ENCODE assay signal across 8 cellular contexts in the genomic region with DNA sequence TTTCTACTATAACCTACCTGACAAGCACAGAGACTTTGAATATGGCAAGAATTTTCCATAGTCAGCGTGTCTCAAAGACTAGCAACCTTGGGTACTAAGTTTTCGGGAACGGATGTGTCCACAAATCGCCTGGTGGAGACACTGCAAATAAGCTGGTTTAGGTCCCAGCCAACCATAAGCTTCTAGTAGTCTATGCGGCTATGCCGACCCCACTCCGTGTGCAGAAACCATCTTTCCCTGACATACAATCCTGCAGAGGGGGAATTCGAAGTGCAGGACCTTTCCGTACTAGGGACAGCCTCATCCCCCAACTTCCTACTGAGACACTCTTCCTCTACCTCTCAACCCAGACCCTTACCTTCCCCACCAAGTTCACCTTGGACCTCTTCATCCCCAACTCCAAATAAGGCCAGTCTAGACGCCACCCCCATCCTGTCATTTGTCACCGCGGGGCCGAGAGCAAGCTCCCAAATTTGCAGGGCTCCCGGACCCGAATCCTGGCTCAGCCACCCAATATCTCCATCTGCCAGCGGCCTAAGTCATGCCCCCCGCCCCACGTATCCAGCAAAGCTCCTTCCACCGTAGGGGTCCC. TPM values are rescaled to one million over a fixed set of nuclear protein-coding genes. Genes with fewer than 3 reads are reported as not detected.
A peak's percentile ranks its signal among the peaks of the same experiment; 100 is the strongest.
DNase-seq lines count a peak whose midpoint lies in the region; ATAC-seq and TF ChIP-seq lines count a peak whose summit lies in the region.

No MANE protein-coding gene starts in this region.

- peak overlapping the region; percentile 89 to 96 for H3K4me3 Mint-ChIP-seq in stimulated activated naive CD8-positive, alpha-beta T cell treated with anti-CD3 and anti-CD28 coated beads, Interleukin-15, amount 100 ng/mL, for 72 hours

- H3K9ac ChIP-seq in liver (ENCODE audit: low read depth in 1 of 2, low read length in 2 of 2): peak overlapping the region; percentile 80 to 85

- peak; percentile 32 for ATAC-seq in HG02884 (IDR thresholded peaks at IDR 0.05; ENCODE audit: unreplicated experiment)
- peak; percentile 44 for ATAC-seq in stimulated activated naive CD8-positive, alpha-beta T cell treated with anti-CD3 and anti-CD28 coated beads, Interleukin-15, amount 100 ng/mL, for 72 hours

- TF ChIP-seq CTCF in liver (IDR thresholded peaks at IDR 0.05; ENCODE audit: low read depth, low read length, missing input control): no peak

- H3K27ac Mint-ChIP-seq in stimulated activated naive CD8-positive, alpha-beta T cell treated with anti-CD3 and anti-CD28 coated beads, Interleukin-15, amount 100 ng/mL, for 72 hours: peak overlapping the region; percentile 100

- TF ChIP-seq RAD21 in liver (IDR thresholded peaks at IDR 0.05): no peak

- H3K9me3 ChIP-seq in SJSA1 (replicated peaks) (no peaks in the 10 kb centered on the region), liver (ENCODE audit: control insufficient read depth in 4 of 4, low read length in 3 of 4) (no peaks in the 10 kb centered on the region)

- H3K27ac ChIP-seq in SJSA1 (peak overlapping the region; percentile 97), liver (ENCODE audit: low read depth in 1 of 2, low read length in 2 of 2) (peak overlapping the region; percentile 89 to 93)

- H3K4me3 ChIP-seq in SJSA1 (peak overlapping the region; percentile 77), liver (ENCODE audit: low read depth in 1 of 3, low read length in 3 of 3) (peak overlapping the region; percentile 80 to 99 (median 98))

- no peaks in the 10 kb centered on the region for H3K9me3 Mint-ChIP-seq in stimulated activated naive CD8-positive, alpha-beta T cell treated with anti-CD3 and anti-CD28 coated beads, Interleukin-15, amount 100 ng/mL, for 72 hours

- no peaks in the 10 kb centered on the region for H3K27me3 ChIP-seq in SJSA1 (replicated peaks)
- H3K27me3 ChIP-seq in liver (ENCODE audit: control insufficient read depth in 4 of 4, insufficient read depth in 4 of 4, low read length in 3 of 4): no peaks in the 10 kb centered on the region

- H3K4me1 ChIP-seq in SJSA1 (replicated peaks): peaks cover 10% of the 10 kb centered on the region
- peaks cover 5 to 47% (median 35%) of the 10 kb centered on the region in 4 donors for H3K4me1 ChIP-seq in liver (ENCODE audit: control insufficient read depth in 4 of 4, insufficient read depth in 4 of 4, low read length in 3 of 4)

- WGBS in liver: 2% methylated on average over 19 of the region's 19 CpGs

- peaks cover 50% of the 10 kb centered on the region for H3K4me1 Mint-ChIP-seq in stimulated activated naive CD8-positive, alpha-beta T cell treated with anti-CD3 and anti-CD28 coated beads, Interleukin-15, amount 100 ng/mL, for 72 hours

- H3K36me3 ChIP-seq in SJSA1 (peaks cover 16% of the 10 kb centered on the region), liver (ENCODE audit: control insufficient read depth in 4 of 4, insufficient read depth in 3 of 4, low read depth in 1 of 4, low read length in 3 of 4) (peaks cover 0 to 2% (median 0%) of the 10 kb centered on the region in 4 donors)

- peak; percentile 19 for DNase-seq in activated gamma-delta T cell treated with Interleukin-2 at 50 U/mL for 16 hours
- no peak for DNase-seq in activated gamma-delta T cell (lab: John Stamatoyannopoulos, UW)
- DNase-seq in SJSA1 (ENCODE audit: low read depth in 1 of 2, low spot score in 2 of 2): peak in 1 of 2 experiments; percentile 27
- DNase-seq in cerebellar cortex (ENCODE audit: low spot score): peak; percentile 24
- no peak for DNase-seq in stimulated activated naive CD8-positive, alpha-beta T cell treated with anti-CD3 and anti-CD28 coated beads, Interleukin-15, amount 100 ng/mL, for 72 hours
- DNase-seq in MV-4-11 (lab: John Stamatoyannopoulos, UW): no peak

- H3K27me3 Mint-ChIP-seq in stimulated activated naive CD8-positive, alpha-beta T cell treated with anti-CD3 and anti-CD28 coated beads, Interleukin-15, amount 100 ng/mL, for 72 hours: no peaks in the 10 kb centered on the region

TF ChIP-seq in liver, 16 proteins besides CTCF, POLR2A, EP300 and RAD21:
- TF ChIP-seq, protein P1, sequence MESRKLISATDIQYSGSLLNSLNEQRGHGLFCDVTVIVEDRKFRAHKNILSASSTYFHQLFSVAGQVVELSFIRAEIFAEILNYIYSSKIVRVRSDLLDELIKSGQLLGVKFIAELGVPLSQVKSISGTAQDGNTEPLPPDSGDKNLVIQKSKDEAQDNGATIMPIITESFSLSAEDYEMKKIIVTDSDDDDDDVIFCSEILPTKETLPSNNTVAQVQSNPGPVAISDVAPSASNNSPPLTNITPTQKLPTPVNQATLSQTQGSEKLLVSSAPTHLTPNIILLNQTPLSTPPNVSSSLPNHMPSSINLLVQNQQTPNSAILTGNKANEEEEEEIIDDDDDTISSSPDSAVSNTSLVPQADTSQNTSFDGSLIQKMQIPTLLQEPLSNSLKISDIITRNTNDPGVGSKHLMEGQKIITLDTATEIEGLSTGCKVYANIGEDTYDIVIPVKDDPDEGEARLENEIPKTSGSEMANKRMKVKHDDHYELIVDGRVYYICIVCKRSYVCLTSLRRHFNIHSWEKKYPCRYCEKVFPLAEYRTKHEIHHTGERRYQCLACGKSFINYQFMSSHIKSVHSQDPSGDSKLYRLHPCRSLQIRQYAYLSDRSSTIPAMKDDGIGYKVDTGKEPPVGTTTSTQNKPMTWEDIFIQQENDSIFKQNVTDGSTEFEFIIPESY (IDR thresholded peaks at IDR 0.05): no peak
- no peak for TF ChIP-seq HNF4G (IDR thresholded peaks at IDR 0.05)
- TF ChIP-seq, protein P2, sequence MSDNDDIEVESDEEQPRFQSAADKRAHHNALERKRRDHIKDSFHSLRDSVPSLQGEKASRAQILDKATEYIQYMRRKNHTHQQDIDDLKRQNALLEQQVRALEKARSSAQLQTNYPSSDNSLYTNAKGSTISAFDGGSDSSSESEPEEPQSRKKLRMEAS (IDR thresholded peaks at IDR 0.05): no peak
- TF ChIP-seq, protein P3, sequence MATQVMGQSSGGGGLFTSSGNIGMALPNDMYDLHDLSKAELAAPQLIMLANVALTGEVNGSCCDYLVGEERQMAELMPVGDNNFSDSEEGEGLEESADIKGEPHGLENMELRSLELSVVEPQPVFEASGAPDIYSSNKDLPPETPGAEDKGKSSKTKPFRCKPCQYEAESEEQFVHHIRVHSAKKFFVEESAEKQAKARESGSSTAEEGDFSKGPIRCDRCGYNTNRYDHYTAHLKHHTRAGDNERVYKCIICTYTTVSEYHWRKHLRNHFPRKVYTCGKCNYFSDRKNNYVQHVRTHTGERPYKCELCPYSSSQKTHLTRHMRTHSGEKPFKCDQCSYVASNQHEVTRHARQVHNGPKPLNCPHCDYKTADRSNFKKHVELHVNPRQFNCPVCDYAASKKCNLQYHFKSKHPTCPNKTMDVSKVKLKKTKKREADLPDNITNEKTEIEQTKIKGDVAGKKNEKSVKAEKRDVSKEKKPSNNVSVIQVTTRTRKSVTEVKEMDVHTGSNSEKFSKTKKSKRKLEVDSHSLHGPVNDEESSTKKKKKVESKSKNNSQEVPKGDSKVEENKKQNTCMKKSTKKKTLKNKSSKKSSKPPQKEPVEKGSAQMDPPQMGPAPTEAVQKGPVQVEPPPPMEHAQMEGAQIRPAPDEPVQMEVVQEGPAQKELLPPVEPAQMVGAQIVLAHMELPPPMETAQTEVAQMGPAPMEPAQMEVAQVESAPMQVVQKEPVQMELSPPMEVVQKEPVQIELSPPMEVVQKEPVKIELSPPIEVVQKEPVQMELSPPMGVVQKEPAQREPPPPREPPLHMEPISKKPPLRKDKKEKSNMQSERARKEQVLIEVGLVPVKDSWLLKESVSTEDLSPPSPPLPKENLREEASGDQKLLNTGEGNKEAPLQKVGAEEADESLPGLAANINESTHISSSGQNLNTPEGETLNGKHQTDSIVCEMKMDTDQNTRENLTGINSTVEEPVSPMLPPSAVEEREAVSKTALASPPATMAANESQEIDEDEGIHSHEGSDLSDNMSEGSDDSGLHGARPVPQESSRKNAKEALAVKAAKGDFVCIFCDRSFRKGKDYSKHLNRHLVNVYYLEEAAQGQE (IDR thresholded peaks at IDR 0.05): no peak
- TF ChIP-seq ATF3 (IDR thresholded peaks at IDR 0.05): no peak
- no peak for TF ChIP-seq HNF4A (conservative IDR thresholded peaks at IDR 0.05)
- TF ChIP-seq TAF1 (conservative IDR thresholded peaks at IDR 0.05): no peak
- no peak for TF ChIP-seq FOXA2 (IDR thresholded peaks at IDR 0.05)
- TF ChIP-seq GABPA (IDR thresholded peaks at IDR 0.05 in 1 of 2, conservative IDR thresholded peaks at IDR 0.05 in 1 of 2): no peak
- no peak for TF ChIP-seq JUND (IDR thresholded peaks at IDR 0.05)
- no peak for TF ChIP-seq NR2F2 (IDR thresholded peaks at IDR 0.05)
- no peak for TF ChIP-seq EGR1 (IDR thresholded peaks at IDR 0.05; ENCODE audit: low read depth in 2 of 2)
- no peak for TF ChIP-seq YY1 (IDR thresholded peaks at IDR 0.05)
- no peak for TF ChIP-seq FOXA1 (IDR thresholded peaks at IDR 0.05)
- no peak for TF ChIP-seq SP1 (IDR thresholded peaks at IDR 0.05)
- TF ChIP-seq RXRA (IDR thresholded peaks at IDR 0.05): no peak

RNA-seq across cellular contexts. Expression of gene SUCLG1, which starts 0.5 kb away (rescaled TPM):
- total RNA-seq in SJSA1 (2014; rRNA removed; shearing (Covaris generic)): 118 and 139 TPM in 2 replicates
- 100 to 1,000 TPM in 1 of 2 donors, 10 to 100 TPM in 1; 60.5 to 149 TPM for total RNA-seq in liver
- polyA plus RNA-seq in liver: 100 to 1,000 TPM; 101 to 138 TPM

RNA-seq across cellular contexts. Expression of gene DNAH6, which starts 57.8 kb away (rescaled TPM):
- 0.58 and 1.1 TPM in 2 replicates for total RNA-seq in SJSA1 (2014; rRNA removed; shearing (Covaris generic))
- 1 to 10 TPM in 1 of 2 donors, under 1 TPM in 1; 0.47 to 1.6 TPM for total RNA-seq in liver
- polyA plus RNA-seq in liver: under 1 TPM; 0.32 to 0.71 TPM

Comparison
In these comparisons a context has a peak if more than half of its experiments do, and no peak if none do; other contexts are left out.
1. DNase-seq: peak in activated gamma-delta T cell treated with Interleukin-2 at 50 U/mL for 16 hours (single experiment) and cerebellar cortex (single experiment); none in activated gamma-delta T cell (single experiment), stimulated activated naive CD8-positive, alpha-beta T cell treated with anti-CD3 and anti-CD28 coated beads, Interleukin-15, amount 100 ng/mL, for 72 hours (0 of 2) and MV-4-11 (single experiment).